ENCODE assay signal across 7 cellular contexts in genomic region chr1:204073837-204074273, GRCh38. TPM values are rescaled to one million over a fixed set of nuclear protein-coding genes. Genes with fewer than 3 reads are reported as not detected.
DNase-seq lines count a peak whose midpoint lies in the region; ATAC-seq, FAIRE-seq and TF ChIP-seq lines count a peak whose summit lies in the region.

No MANE protein-coding gene starts in this region.

- no peaks in the 10 kb centered on the region for H3K36me3 ChIP-seq in pancreas

- no peak for FAIRE-seq in pancreas (lab: Jason Lieb, UNC)

- peaks cover 2% of the 10 kb centered on the region for H3K27me3 Mint-ChIP-seq in WTC11 (ENCODE audit: low read depth)

- no peaks in the 10 kb centered on the region for H3K9me3 Mint-ChIP-seq in WTC11

- H3K27me3 ChIP-seq in pancreas, result no peaks in the 10 kb centered on the region

- TF ChIP-seq CTCF in WTC11 (IDR thresholded peaks at IDR 0.05) (no peak), pancreas (IDR thresholded peaks at IDR 0.05) (no peak)

- peak overlapping the region; percentile 70 to 87 (median 77) for H3K27ac ChIP-seq in pancreas

- H3K4me3 Mint-ChIP-seq in WTC11, result peak overlapping the region; percentile 96

- no peak for ATAC-seq in WTC11
- ATAC-seq in pancreas, result peak; percentile 6 to 34 (median 20)
- ATAC-seq in GM18858 (IDR thresholded peaks at IDR 0.05; ENCODE audit: unreplicated experiment), result no peak
- ATAC-seq in HG03378 (IDR thresholded peaks at IDR 0.05; ENCODE audit: unreplicated experiment), result no peak

- H3K4me1 Mint-ChIP-seq in WTC11, result peaks cover 62% of the 10 kb centered on the region

- H3K36me3 Mint-ChIP-seq in WTC11, result peaks cover 2% of the 10 kb centered on the region; the same call in 1 of the 2 replicates

- peaks cover 16 to 20% (median 16%) of the 10 kb centered on the region in 3 donors for H3K4me1 ChIP-seq in pancreas

- 1% methylated on average over 39 of the region's 39 CpGs for WGBS in pancreas, 2 donors

- no peak for DNase-seq in HEK293T (ENCODE audit: extremely low spot score)
- DNase-seq in WTC11 (ENCODE audit: low spot score), result no peak
- DNase-seq in head of caudate nucleus, result peak in 27 of 42 donors; percentile 15 to 61 (median 36)
- DNase-seq in pancreas, result peak in 1 of 6 donors; percentile 76
- DNase-seq in SIG-M5 treated with dmso at 0.1 percent for 504 hours (lab: John Stamatoyannopoulos, UW; ENCODE audit: unreplicated experiment), result no peak

- POLR2A ChIA-PET in HEK293T (lab: Yijun Ruan, JAX), result interaction anchor here (1.3 kb wide), 2 partner anchors 13 to 58 kb away, joined by 3 to 4 read pairs; no protein-coding TSS in a partner anchor
- POLR2A ChIA-PET in WTC11 (lab: Charles Lee), result interaction anchor here (0.7 to 1.7 kb wide), 6 partner anchors 10 to 194 kb away, joined by 3 to 14 read pairs (median 4); no protein-coding TSS in a partner anchor

- CTCF ChIA-PET in HEK293T (lab: Yijun Ruan, JAX) (interaction anchor here (1.0 kb wide), 1 partner anchor 41 kb away, joined by 5 read pairs; no protein-coding TSS in a partner anchor), WTC11 (lab: Charles Lee) (interaction anchor here (1.1 to 1.7 kb wide), 6 partner anchors 11 to 203 kb away, joined by 4 to 20 read pairs (median 6); no protein-coding TSS in a partner anchor)

- H3K27ac Mint-ChIP-seq in WTC11, result peak overlapping the region; percentile 66

- no peaks in the 10 kb centered on the region for H3K9me3 ChIP-seq in pancreas

- intact Hi-C loops in head of caudate nucleus (cut with DNase I) (loop anchor here (2.0 to 5.0 kb wide), 2 partner anchors 53 to 77 kb away; no protein-coding TSS in a partner anchor), pancreas (cut with DNase I) (loop anchor here in 2 of 3 donors (5.0 to 10.0 kb wide), 2 partner anchors 51 to 53 kb away; no protein-coding TSS in a partner anchor)

- peak overlapping the region; percentile 54 to 66 (median 62) for H3K4me3 ChIP-seq in pancreas

TF ChIP-seq in HEK293T, 16 proteins besides CTCF, POLR2A, EP300 and RAD21:
- TF ChIP-seq FOXA1 (IDR thresholded peaks at IDR 0.05) (no peak), L3MBTL2 (conservative IDR thresholded peaks at IDR 0.05) (peak; percentile 51; the same call in 1 of the 2 replicates)

TF ChIP-seq in WTC11, 78 proteins besides CTCF, POLR2A, EP300 and RAD21:
- peak; percentile 88 for TF ChIP-seq ZNF121 (CRISPR knock-in tag; IDR thresholded peaks at IDR 0.05)
- no peak for TF ChIP-seq NFYB (CRISPR knock-in tag; conservative IDR thresholded peaks at IDR 0.05; ENCODE audit: low read depth)
TF ChIP-seq in WTC11: peak in this region for 1.

RNA-seq across cellular contexts. Expression of gene SOX13, which starts 0.9 kb away (rescaled TPM):
- 139 to 171 TPM (median 148 TPM) in 3 replicates for total RNA-seq in WTC11 (2021)
- 10 to 100 TPM; 12.0 to 27.2 (median 18.0) TPM for total RNA-seq in pancreas
- 10 to 100 TPM; 16.9 to 17.1 TPM for polyA plus RNA-seq in pancreas

Comparison
In these comparisons a context has a peak if more than half of its experiments do, and no peak if none do; other contexts are left out.
1. DNase-seq: peak in head of caudate nucleus (27 of 42); none in HEK293T (single experiment), WTC11 (single experiment) and SIG-M5 treated with dmso at 0.1 percent for 504 hours (single experiment).
2. ATAC-seq: peak in pancreas (4 of 4); none in WTC11 (single experiment), GM18858 (single experiment) and HG03378 (single experiment).